In the genomic region with DNA sequence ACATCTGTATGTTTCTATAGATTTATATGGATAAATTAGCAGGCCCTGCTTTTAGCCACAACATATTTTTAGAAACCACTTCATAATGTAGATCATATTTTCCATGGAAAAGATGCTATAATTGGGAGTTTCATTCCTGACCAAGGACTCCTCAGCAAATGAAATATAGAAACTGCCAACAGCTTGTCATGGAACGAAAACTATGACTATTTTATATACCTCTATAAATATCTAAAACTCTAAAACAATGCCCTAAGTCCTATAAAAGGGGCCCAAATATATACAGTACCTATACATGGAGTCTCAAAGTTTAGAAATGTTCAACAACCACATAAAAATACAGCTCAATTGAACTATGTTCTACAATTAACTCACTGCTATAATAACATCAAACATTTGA, we compare ENCODE assay signal across 1 cellular context.
TF ChIP-seq lines count a peak whose summit lies in the region.

No MANE protein-coding gene starts in this region.

TF ChIP-seq in SK-N-SH, 30 proteins besides CTCF, POLR2A, EP300 and RAD21 (continued from another document):
- no peak for TF ChIP-seq ZBTB33 (IDR thresholded peaks at IDR 0.05; ENCODE audit: borderline replicate concordance, low read depth)
- no peak for TF ChIP-seq POLR2AphosphoS5 (IDR thresholded peaks at IDR 0.05; ENCODE audit: low read depth, low read length)
- TF ChIP-seq NFIC (IDR thresholded peaks at IDR 0.05; ENCODE audit: borderline replicate concordance): no peak
- TF ChIP-seq RFX5 (IDR thresholded peaks at IDR 0.05; ENCODE audit: low read length): no peak
- no peak for TF ChIP-seq MXI1 (IDR thresholded peaks at IDR 0.05; ENCODE audit: low read depth, low read length)
- no peak for TF ChIP-seq GABPA (IDR thresholded peaks at IDR 0.05; ENCODE audit: low read depth)
